13 cellular contexts compared by ENCODE assay signal in the genomic region with DNA sequence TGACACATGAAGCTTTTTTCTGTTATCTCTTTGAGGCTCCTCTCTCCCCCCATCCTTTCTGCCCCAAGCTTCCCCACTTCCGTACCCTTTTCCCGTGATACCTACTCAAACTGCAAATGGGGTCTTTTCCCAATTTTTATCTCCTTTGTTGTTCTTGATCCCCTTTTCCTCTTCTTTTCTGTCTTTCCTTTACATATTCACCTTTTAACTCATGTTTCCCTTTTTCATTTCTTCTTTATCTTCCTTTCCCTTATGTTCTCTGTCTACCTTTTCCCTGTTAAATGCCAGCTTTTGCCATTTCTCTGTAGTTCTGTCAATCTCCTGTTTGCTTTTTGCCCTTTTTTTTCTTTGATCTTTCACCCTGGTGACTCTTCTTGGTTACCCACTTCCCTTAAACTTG. TPM values are rescaled to one million over a fixed set of nuclear protein-coding genes. Genes with fewer than 3 reads are reported as not detected.
DNase-seq lines count a peak whose midpoint lies in the region; ATAC-seq and TF ChIP-seq lines count a peak whose summit lies in the region.
"Had no signal": no experiment of that assay in that cellular context is flagged by ENCODE, and none has a peak within 500 bp of the region (broad histone marks: within the 10 kb centered on the region; RNA-seq: fewer than 3 reads in every experiment).

No MANE protein-coding gene starts in this region.

- H3K27ac ChIP-seq in muscle layer of duodenum (ENCODE audit: low read length) (peak overlapping the region; percentile 54), thoracic aorta (peak overlapping the region; percentile 99 to 100), RWPE1 (no peak overlapping the region)

- peaks cover 23% of the 10 kb centered on the region for H3K4me1 Mint-ChIP-seq in activated T-cell treated with anti-CD3 and anti-CD28 coated beads, Interleukin-2, amount 50 U/mL, for 4 hours (ENCODE audit: low read depth)
- peaks cover 22% of the 10 kb centered on the region for H3K4me1 Mint-ChIP-seq in activated naive CD8-positive, alpha-beta T cell treated with anti-CD3 and anti-CD28 coated beads, Interleukin-2, amount 10 ng/mL, durations not matched to agents 7 days and 5 days

- H3K27ac Mint-ChIP-seq in activated naive CD8-positive, alpha-beta T cell treated with anti-CD3 and anti-CD28 coated beads, Interleukin-2, amount 10 ng/mL, durations not matched to agents 7 days and 5 days, result no peak overlapping the region

- DNase-seq in activated T-cell treated with anti-CD3 and anti-CD28 coated beads, Interleukin-2, amount 50 U/mL, for 4 hours, result no peak
- no peak for DNase-seq in activated T-cell treated with anti-CD3 and anti-CD28 coated beads, Interleukin-2, amount 50 U/mL, for 48 hours
- DNase-seq in activated naive CD8-positive, alpha-beta T cell treated with anti-CD3 and anti-CD28 coated beads, Interleukin-2, amount 10 ng/mL, durations not matched to agents 7 days and 5 days, result no peak
- DNase-seq in thoracic aorta (ENCODE audit: low spot score), result no peak
- no peak for DNase-seq in RWPE1 (ENCODE audit: low spot score)
- DNase-seq in DMS79 (lab: John Stamatoyannopoulos, UW), result no peak
- no peak for DNase-seq in SK-N-DZ (ENCODE audit: low spot score)
- DNase-seq: amygdala; NCI-H1436 treated with DMSO at 0.1 percent for 48 hours; NCI-H510A treated with DMSO at 0.1 percent for 48 hours; stimulated activated CD4-positive, alpha-beta T cell treated with anti-CD3 and anti-CD28 coated beads, Interleukin-12 subunit alpha, Interleukin-12 subunit beta, amount 100 ng/mL, for 4 hours had no signal

- H3K4me1 ChIP-seq in muscle layer of duodenum (ENCODE audit: control insufficient read depth in 1 of 2, insufficient read depth in 2 of 2, low read length in 2 of 2), result peaks cover 4 to 11% of the 10 kb centered on the region in 2 donors
- peaks cover 4 to 6% of the 10 kb centered on the region in 2 donors for H3K4me1 ChIP-seq in thoracic aorta (ENCODE audit: control insufficient read depth in 1 of 2, low read depth in 2 of 2)

- H3K27me3 Mint-ChIP-seq in activated T-cell treated with anti-CD3 and anti-CD28 coated beads, Interleukin-2, amount 50 U/mL, for 4 hours (ENCODE audit: low read depth), result peaks cover 77% of the 10 kb centered on the region
- peaks cover 82% of the 10 kb centered on the region for H3K27me3 Mint-ChIP-seq in activated naive CD8-positive, alpha-beta T cell treated with anti-CD3 and anti-CD28 coated beads, Interleukin-2, amount 10 ng/mL, durations not matched to agents 7 days and 5 days

- H3K36me3 ChIP-seq in muscle layer of duodenum (ENCODE audit: control insufficient read depth in 1 of 2, insufficient read depth in 2 of 2, low read length in 2 of 2) (no peaks in the 10 kb centered on the region), thoracic aorta (no peaks in the 10 kb centered on the region)
- H3K36me3 ChIP-seq: tibial nerve had no signal

- no peaks in the 10 kb centered on the region for H3K9me3 ChIP-seq in muscle layer of duodenum (ENCODE audit: control insufficient read depth in 1 of 2, low read length in 2 of 2)
- no peaks in the 10 kb centered on the region for H3K9me3 ChIP-seq in thoracic aorta
- H3K9me3 ChIP-seq: tibial nerve had no signal

- H3K4me3 ChIP-seq in muscle layer of duodenum (ENCODE audit: low read depth in 1 of 2, low read length in 2 of 2) (no peak overlapping the region), thoracic aorta (no peak overlapping the region)

- H3K36me3 Mint-ChIP-seq in activated T-cell treated with anti-CD3 and anti-CD28 coated beads, Interleukin-2, amount 50 U/mL, for 4 hours (ENCODE audit: insufficient read depth), result no peaks in the 10 kb centered on the region
- no peaks in the 10 kb centered on the region for H3K36me3 Mint-ChIP-seq in activated naive CD8-positive, alpha-beta T cell treated with anti-CD3 and anti-CD28 coated beads, Interleukin-2, amount 10 ng/mL, durations not matched to agents 7 days and 5 days

- CTCF ChIA-PET in RWPE1 (lab: Yijun Ruan, JAX), result interaction anchor here (0.6 to 1.2 kb wide), 2 partner anchors 96 to 306 kb away, joined by 3 read pairs; no protein-coding TSS in a partner anchor

- H3K27me3 ChIP-seq in muscle layer of duodenum (ENCODE audit: low read depth, low read length), result peaks cover 18% of the 10 kb centered on the region
- no peaks in the 10 kb centered on the region for H3K27me3 ChIP-seq in thoracic aorta (replicated peaks; ENCODE audit: insufficient read depth)
- H3K27me3 ChIP-seq: tibial nerve had no signal

- TF ChIP-seq CTCF in thoracic aorta (IDR thresholded peaks at IDR 0.05) (no peak), RWPE1 (conservative IDR thresholded peaks at IDR 0.05; ENCODE audit: low read depth) (no peak)

- peak overlapping the region; percentile 7 for H3K4me3 Mint-ChIP-seq in activated T-cell treated with anti-CD3 and anti-CD28 coated beads, Interleukin-2, amount 50 U/mL, for 4 hours
- peak overlapping the region; percentile 37 for H3K4me3 Mint-ChIP-seq in activated naive CD8-positive, alpha-beta T cell treated with anti-CD3 and anti-CD28 coated beads, Interleukin-2, amount 10 ng/mL, durations not matched to agents 7 days and 5 days

- ATAC-seq in activated T-cell treated with anti-CD3 and anti-CD28 coated beads, Interleukin-2, amount 50 U/mL, for 4 hours, result no peak
- ATAC-seq in activated naive CD8-positive, alpha-beta T cell treated with anti-CD3 and anti-CD28 coated beads, Interleukin-2, amount 10 ng/mL, durations not matched to agents 7 days and 5 days (ENCODE audit: low read depth), result no peak
- no peak for ATAC-seq in thoracic aorta (ENCODE audit: insufficient number of reproducible peaks, low FRiP score, low read depth)

- H3K9me3 Mint-ChIP-seq in activated T-cell treated with anti-CD3 and anti-CD28 coated beads, Interleukin-2, amount 50 U/mL, for 4 hours, result no peaks in the 10 kb centered on the region
- H3K9me3 Mint-ChIP-seq in activated naive CD8-positive, alpha-beta T cell treated with anti-CD3 and anti-CD28 coated beads, Interleukin-2, amount 10 ng/mL, durations not matched to agents 7 days and 5 days, result no peaks in the 10 kb centered on the region

- POLR2A ChIA-PET in activated naive CD8-positive, alpha-beta T cell treated with anti-CD3 and anti-CD28 coated beads, Interleukin-2, amount 10 ng/mL, durations not matched to agents 7 days and 5 days (lab: Charles Lee), result no interaction called here
- POLR2A ChIA-PET in RWPE1 (lab: Yijun Ruan, JAX; ENCODE audit: low non-redundant PET), result no interaction called here

RNA-seq across cellular contexts. Expression of a gene that starts 2.6 kb away (rescaled TPM):
- under 1 TPM in 2 of 3 donors, not detected in 1; 0.05 to 0.28 TPM for total RNA-seq in activated T-cell treated with anti-CD3 and anti-CD28 coated beads, Interleukin-2, amount 50 U/mL, for 4 hours
- under 1 TPM in 1 of 2 experiments, not detected in 1; 0.36 TPM for total RNA-seq in activated naive CD8-positive, alpha-beta T cell treated with anti-CD3 and anti-CD28 coated beads, Interleukin-2, amount 10 ng/mL, durations not matched to agents 7 days and 5 days
- total RNA-seq in thoracic aorta, result 10 to 100 TPM in 1 of 2 donors, 1 to 10 TPM in 1; 7.5 to 29.8 TPM
- polyA plus RNA-seq in SK-N-DZ (2014; cell fraction: cytosol; rRNA removed), result not detected in 2 replicates
- polyA plus RNA-seq in SK-N-DZ (2014; cell fraction: nucleus; rRNA removed), result not detected in 2 replicates

Comparison
In these comparisons a context has a peak if more than half of its experiments do, and no peak if none do; other contexts are left out.
1. RNA of a gene that starts 2.6 kb away (total RNA-seq): 7.5 to 29.8 TPM in thoracic aorta; 0.36 TPM in activated naive CD8-positive, alpha-beta T cell treated with anti-CD3 and anti-CD28 coated beads, Interleukin-2, amount 10 ng/mL, durations not matched to agents 7 days and 5 days and 0.05 to 0.28 TPM in activated T-cell treated with anti-CD3 and anti-CD28 coated beads, Interleukin-2, amount 50 U/mL, for 4 hours; every median in the first group is over 4 times any median in the second.